8 cellular contexts compared by ENCODE assay signal in genomic region chr11:69166186-69167115, GRCh38. TPM values are rescaled to one million over a fixed set of nuclear protein-coding genes. Genes with fewer than 3 reads are reported as not detected.
A peak's percentile ranks its signal among the peaks of the same experiment; 100 is the strongest.
DNase-seq lines count a peak whose midpoint lies in the region; ATAC-seq, FAIRE-seq and TF ChIP-seq lines count a peak whose summit lies in the region.

No MANE protein-coding gene starts in this region.

- H3K36me3 ChIP-seq in RWPE2 (ENCODE audit: low read depth) (no peaks in the 10 kb centered on the region), astrocyte (ENCODE audit: insufficient read depth, low read length) (no peaks in the 10 kb centered on the region), liver (ENCODE audit: control insufficient read depth in 4 of 4, insufficient read depth in 3 of 4, low read depth in 1 of 4, low read length in 3 of 4) (no peaks in the 10 kb centered on the region)

- H4K20me1 ChIP-seq in astrocyte (ENCODE audit: insufficient read depth, low read length): no peaks in the 10 kb centered on the region

- no peak for TF ChIP-seq RAD21 in liver (IDR thresholded peaks at IDR 0.05)

- H3K27ac ChIP-seq in RWPE2 (ENCODE audit: poor library complexity, severe bottlenecking) (no peak overlapping the region), astrocyte (ENCODE audit: low read depth, low read length) (peak overlapping the region; percentile 30), liver (ENCODE audit: low read depth in 1 of 2, low read length in 2 of 2) (no peak overlapping the region)

- H3K36me3 Mint-ChIP-seq in astrocyte (ENCODE audit: low read depth, unreplicated experiment): peaks cover 3% of the 10 kb centered on the region
- H3K36me3 Mint-ChIP-seq in stimulated activated naive B cell treated with anti-CD40 and anti-IgM and Interleukin-4, amounts not matched to agents 10 μg/mL and 1 μg/mL and 100 μg/mL, for 72 hours: peaks cover 3 to 19% of the 10 kb centered on the region in 2 donors

- 60% methylated on average over 21 of the region's 21 CpGs for WGBS in liver

- TF ChIP-seq CTCF in RWPE2 (IDR thresholded peaks at IDR 0.05; ENCODE audit: poor library complexity, severe bottlenecking) (peak; percentile 15), astrocyte (IDR thresholded peaks at IDR 0.05; ENCODE audit: insufficient read depth, low read depth, low read length) (no peak), liver (IDR thresholded peaks at IDR 0.05; ENCODE audit: low read depth, low read length, missing input control) (peak; percentile 4)

- DNase-seq in COLO668 (lab: John Stamatoyannopoulos, UW; ENCODE audit: unreplicated experiment) (peak; percentile 40), RWPE2 (ENCODE audit: low spot score) (no peak), astrocyte (ENCODE audit: low read depth) (peak; percentile 83), NCI-H526 (lab: John Stamatoyannopoulos, UW) (no peak)
- peak; percentile 71 for DNase-seq in stimulated activated naive B cell treated with anti-CD40 and anti-IgM and Interleukin-4, amounts not matched to agents 10 μg/mL and 1 μg/mL and 100 μg/mL, for 72 hours

- H3K27me3 Mint-ChIP-seq in astrocyte (ENCODE audit: low read depth, unreplicated experiment): peaks cover 41% of the 10 kb centered on the region
- peaks cover 26 to 29% of the 10 kb centered on the region in 2 donors for H3K27me3 Mint-ChIP-seq in stimulated activated naive B cell treated with anti-CD40 and anti-IgM and Interleukin-4, amounts not matched to agents 10 μg/mL and 1 μg/mL and 100 μg/mL, for 72 hours

- peaks cover 7% of the 10 kb centered on the region for H3K4me1 Mint-ChIP-seq in astrocyte (ENCODE audit: low read depth, unreplicated experiment)
- H3K4me1 Mint-ChIP-seq in stimulated activated naive B cell treated with anti-CD40 and anti-IgM and Interleukin-4, amounts not matched to agents 10 μg/mL and 1 μg/mL and 100 μg/mL, for 72 hours: peaks cover 20 to 30% of the 10 kb centered on the region in 2 donors

- FAIRE-seq in astrocyte (lab: Jason Lieb, UNC): peak; percentile 74

- H3K4me3 Mint-ChIP-seq in astrocyte (ENCODE audit: unreplicated experiment): peak overlapping the region; percentile 34
- peak overlapping the region; percentile 77 to 78 for H3K4me3 Mint-ChIP-seq in stimulated activated naive B cell treated with anti-CD40 and anti-IgM and Interleukin-4, amounts not matched to agents 10 μg/mL and 1 μg/mL and 100 μg/mL, for 72 hours

- no peak overlapping the region for H3K4me3 ChIP-seq in RWPE2 (ENCODE audit: severe bottlenecking)
- no peak overlapping the region for H3K4me3 ChIP-seq in astrocyte (ENCODE audit: insufficient read depth, low read depth, low read length)
- no peak overlapping the region for H3K4me3 ChIP-seq in liver (ENCODE audit: low read depth in 1 of 3, low read length in 3 of 3)

- peak overlapping the region; percentile 81 for H3K27ac Mint-ChIP-seq in astrocyte (ENCODE audit: unreplicated experiment)
- peak overlapping the region; percentile 97 for H3K27ac Mint-ChIP-seq in stimulated activated naive B cell treated with anti-CD40 and anti-IgM and Interleukin-4, amounts not matched to agents 10 μg/mL and 1 μg/mL and 100 μg/mL, for 72 hours

- H3K79me2 ChIP-seq in astrocyte (ENCODE audit: insufficient read depth, low read length): no peaks in the 10 kb centered on the region

- H3K9me3 ChIP-seq in RWPE2 (ENCODE audit: severe bottlenecking) (no peaks in the 10 kb centered on the region), astrocyte (ENCODE audit: insufficient read depth, low read depth, low read length) (peaks cover 6% of the 10 kb centered on the region), liver (ENCODE audit: control insufficient read depth in 4 of 4, low read length in 3 of 4) (peaks cover 0 to 2% (median 0%) of the 10 kb centered on the region in 4 donors)

- H2AFZ ChIP-seq in astrocyte (ENCODE audit: low read depth, low read length): no peak overlapping the region

- H3K4me1 ChIP-seq in RWPE2 (ENCODE audit: insufficient read depth, poor library complexity, severe bottlenecking) (peaks cover 6% of the 10 kb centered on the region), astrocyte (ENCODE audit: insufficient read depth, low read length) (peaks cover 12% of the 10 kb centered on the region), liver (ENCODE audit: control insufficient read depth in 4 of 4, insufficient read depth in 4 of 4, low read length in 3 of 4) (no peaks in the 10 kb centered on the region)

- ATAC-seq in GM19351 (IDR thresholded peaks at IDR 0.05; ENCODE audit: unreplicated experiment) (peak; percentile 98), HG03196 (IDR thresholded peaks at IDR 0.05; ENCODE audit: unreplicated experiment) (peak; percentile 93), RWPE2 (ENCODE audit: low read depth) (peak; percentile 88)
- ATAC-seq in stimulated activated naive B cell treated with anti-CD40 and anti-IgM and Interleukin-4, amounts not matched to agents 10 μg/mL and 1 μg/mL and 100 μg/mL, for 72 hours (replicated peaks): peak; percentile 97 to 98

- peak overlapping the region; percentile 68 for H3K4me2 ChIP-seq in astrocyte (ENCODE audit: low read length)

- H3K9ac ChIP-seq in astrocyte (ENCODE audit: low read length) (peak overlapping the region; percentile 50), liver (ENCODE audit: low read depth in 1 of 2, low read length in 2 of 2) (no peak overlapping the region)

- H3K27me3 ChIP-seq in RWPE2 (ENCODE audit: insufficient read depth, poor library complexity, severe bottlenecking) (no peaks in the 10 kb centered on the region), astrocyte (ENCODE audit: insufficient read depth, low read length) (no peaks in the 10 kb centered on the region), liver (ENCODE audit: control insufficient read depth in 4 of 4, insufficient read depth in 4 of 4, low read length in 3 of 4) (no peaks in the 10 kb centered on the region)

- H3K9me3 Mint-ChIP-seq in astrocyte (ENCODE audit: unreplicated experiment): peaks cover 23% of the 10 kb centered on the region
- peaks cover 16 to 25% of the 10 kb centered on the region in 2 donors for H3K9me3 Mint-ChIP-seq in stimulated activated naive B cell treated with anti-CD40 and anti-IgM and Interleukin-4, amounts not matched to agents 10 μg/mL and 1 μg/mL and 100 μg/mL, for 72 hours

TF ChIP-seq in liver, 16 proteins besides CTCF, POLR2A, EP300 and RAD21:
- no peak for TF ChIP-seq FOXA1 (IDR thresholded peaks at IDR 0.05)

RNA-seq across cellular contexts. Expression of gene SMIM38, which starts 10.7 kb away (rescaled TPM):
- total RNA-seq in astrocyte (not detected in 2 replicates), liver (1 to 10 TPM in 1 of 2 donors, under 1 TPM in 1; 0.08 to 1.7 TPM)
- under 1 TPM; 0.03 to 0.06 TPM for polyA plus RNA-seq in liver

Comparison
In these comparisons a context has a peak if more than half of its experiments do, and no peak if none do; other contexts are left out.
1. DNase-seq: peak in COLO668 (single experiment), astrocyte (single experiment) and stimulated activated naive B cell treated with anti-CD40 and anti-IgM and Interleukin-4, amounts not matched to agents 10 μg/mL and 1 μg/mL and 100 μg/mL, for 72 hours (single experiment); none in RWPE2 (single experiment) and NCI-H526 (0 of 2).
2. Peak in every context shown above with its lines, with median percentiles within 50 percentile points of each other: ATAC-seq.